27 cellular contexts compared by ENCODE assay signal in genomic region chr6:14294270-14294951, GRCh38.
DNase-seq lines count a peak whose midpoint lies in the region; ATAC-seq and TF ChIP-seq lines count a peak whose summit lies in the region.
"Had no signal": no experiment of that assay in that cellular context is flagged by ENCODE, and none has a peak within 500 bp of the region (broad histone marks: within the 10 kb centered on the region; RNA-seq: fewer than 3 reads in every experiment).

No MANE protein-coding gene starts in this region.

- H4K20me1 ChIP-seq in SK-N-SH (ENCODE audit: insufficient read depth), result no peaks in the 10 kb centered on the region

- WGBS in iPS DF 6.9 (ENCODE audit: insufficient coverage, insufficient read length), result no CpG with 5 or more reads among the region's 4 CpGs
- 59% methylated on average over 4 of the region's 4 CpGs for WGBS in SK-N-SH (ENCODE audit: low lambda C conversion rate)

- peak overlapping the region; percentile 63 for H3K27ac ChIP-seq in iPS DF 6.9 (ENCODE audit: low read length)
- H3K27ac ChIP-seq in SK-N-SH (ENCODE audit: low read depth in 2 of 2, low read length in 1 of 2), result no peak overlapping the region
- H3K27ac ChIP-seq: coronary artery, epithelial cell of prostate, hepatocyte, right atrium auricular region, suprapubic skin had no signal

- DNase-seq in NCI-H748 (lab: John Stamatoyannopoulos, UW; ENCODE audit: unreplicated experiment) (peak; percentile 23), NCI-H748 treated with DMSO at 0.1 percent for 48 hours (lab: John Stamatoyannopoulos, UW) (no peak), NCI-H2196 (lab: John Stamatoyannopoulos, UW; ENCODE audit: unreplicated experiment) (peak; percentile 40), iPS DF 6.9 (ENCODE audit: low read depth, low spot score) (no peak), SK-N-SH (no peak), left cardiac atrium (no peak)
- DNase-seq in activated CD4-positive, CD25-positive, alpha-beta regulatory T cell treated with anti-CD3 and anti-CD28 coated beads, Interleukin-2, amount 50 U/mL, for 72 hours, result no peak
- DNase-seq: activated CD4-positive, alpha-beta memory T cell treated with anti-CD3 and anti-CD28 coated beads, Interleukin-2, amount 10 ng/mL, durations not matched to agents 7 days and 5 days; activated CD8-positive, alpha-beta memory T cell treated with anti-CD3 and anti-CD28 coated beads, Interleukin-2, amount 50 U/mL, for 4 hours; activated naive CD4-positive, alpha-beta T cell treated with Interleukin-2 at 50 U/mL for 16 hours; caudate nucleus; effector CD8-positive, alpha-beta T cell; EL; KG1; left colon; mesenchymal stem cell; NCI-H1436; NCI-H446 treated with DMSO at 0.1 percent for 48 hours; Right ventricle myocardium superior; small intestine; stimulated activated naive CD4-positive, alpha-beta T cell treated with Interleukin-2 at 50 U/mL for 16 hours had no signal

- intact Hi-C loops in left cardiac atrium (cut with DNase I), result no loop called here

- H3K9me3 ChIP-seq in iPS DF 6.9 (ENCODE audit: control insufficient read depth, insufficient read depth, low read length) (no peaks in the 10 kb centered on the region), SK-N-SH (no peaks in the 10 kb centered on the region)
- H3K9me3 ChIP-seq: right atrium auricular region, suprapubic skin had no signal

- no peak overlapping the region for H3K4me3 ChIP-seq in iPS DF 6.9 (ENCODE audit: low read length)
- no peak overlapping the region for H3K4me3 ChIP-seq in SK-N-SH (ENCODE audit: low read depth in 2 of 2, low read length in 1 of 2)
- H3K4me3 ChIP-seq: coronary artery, hepatocyte, right atrium auricular region, suprapubic skin had no signal

- H3K4me1 ChIP-seq in iPS DF 6.9 (ENCODE audit: control insufficient read depth, insufficient read depth, low read length) (no peaks in the 10 kb centered on the region), SK-N-SH (ENCODE audit: control insufficient read depth in 1 of 2, insufficient read depth in 2 of 2, low read depth in 1 of 2, low read length in 1 of 2) (no peaks in the 10 kb centered on the region)
- H3K4me1 ChIP-seq: right atrium auricular region, suprapubic skin had no signal

- no peak for ATAC-seq in GM18873 (IDR thresholded peaks at IDR 0.05; ENCODE audit: low FRiP score, unreplicated experiment)
- no peak for ATAC-seq in left cardiac atrium
- ATAC-seq: left colon had no signal

- H3K36me3 ChIP-seq in iPS DF 6.9 (ENCODE audit: control insufficient read depth, insufficient read depth, low read length), result no peaks in the 10 kb centered on the region
- no peaks in the 10 kb centered on the region for H3K36me3 ChIP-seq in SK-N-SH (replicated peaks in 1 of 2; ENCODE audit: control insufficient read depth in 1 of 2, insufficient read depth in 2 of 2, low read length in 1 of 2)
- H3K36me3 ChIP-seq: right atrium auricular region, suprapubic skin had no signal

- no peaks in the 10 kb centered on the region for H3K9me2 ChIP-seq in SK-N-SH

- no peak for TF ChIP-seq CTCF in SK-N-SH (IDR thresholded peaks at IDR 0.05)

- no peak for TF ChIP-seq RAD21 in SK-N-SH (IDR thresholded peaks at IDR 0.05; ENCODE audit: low read length)

- no peak overlapping the region for H3K9ac ChIP-seq in SK-N-SH

- H3F3A ChIP-seq in SK-N-SH (replicated peaks; ENCODE audit: insufficient read depth), result no peaks in the 10 kb centered on the region

- no peak overlapping the region for H2AFZ ChIP-seq in SK-N-SH (ENCODE audit: low read depth)
- H2AFZ ChIP-seq: hepatocyte had no signal

- CTCF ChIA-PET in SK-N-SH (lab: Yijun Ruan, JAX), result no interaction called here

- no peak for TF ChIP-seq EP300 in SK-N-SH (IDR thresholded peaks at IDR 0.05; ENCODE audit: borderline replicate concordance in 1 of 2, low read depth in 1 of 2, low read length in 1 of 2)

- no peaks in the 10 kb centered on the region for H3K27me3 ChIP-seq in iPS DF 6.9 (ENCODE audit: control insufficient read depth, insufficient read depth, low read length)
- no peaks in the 10 kb centered on the region for H3K27me3 ChIP-seq in SK-N-SH (ENCODE audit: insufficient read depth)
- H3K27me3 ChIP-seq: hepatocyte, right atrium auricular region, suprapubic skin had no signal

- H3K79me2 ChIP-seq in SK-N-SH (ENCODE audit: insufficient read depth), result no peaks in the 10 kb centered on the region
- H3K79me2 ChIP-seq: hepatocyte had no signal

- POLR2A ChIA-PET in SK-N-SH (lab: Yijun Ruan, JAX), result no interaction called here

- no peak overlapping the region for H3K4me2 ChIP-seq in SK-N-SH
- H3K4me2 ChIP-seq: hepatocyte had no signal

TF ChIP-seq in SK-N-SH, 30 proteins besides CTCF, POLR2A, EP300 and RAD21:
- TF ChIP-seq SIN3A (IDR thresholded peaks at IDR 0.05; ENCODE audit: borderline replicate concordance, low read depth, low read length), result no peak
- TF ChIP-seq TCF12 (IDR thresholded peaks at IDR 0.05), result no peak
- no peak for TF ChIP-seq CHD2 (IDR thresholded peaks at IDR 0.05; ENCODE audit: low read length, partially characterized antibody)
- no peak for TF ChIP-seq FOSL2 (IDR thresholded peaks at IDR 0.05; ENCODE audit: borderline replicate concordance, low read depth)
- no peak for TF ChIP-seq SMC3 (IDR thresholded peaks at IDR 0.05; ENCODE audit: low read depth, low read length)
- TF ChIP-seq USF2 (IDR thresholded peaks at IDR 0.05; ENCODE audit: borderline replicate concordance, low read depth, low read length), result no peak
- no peak for TF ChIP-seq MAX (IDR thresholded peaks at IDR 0.05; ENCODE audit: low read depth)
- TF ChIP-seq NFIC (IDR thresholded peaks at IDR 0.05; ENCODE audit: borderline replicate concordance), result no peak
- TF ChIP-seq FOXJ3 (CRISPR knock-in tag; IDR thresholded peaks at IDR 0.05), result no peak
- no peak for TF ChIP-seq ELF1 (IDR thresholded peaks at IDR 0.05)
- TF ChIP-seq POLR2AphosphoS5 (IDR thresholded peaks at IDR 0.05; ENCODE audit: low read depth, low read length), result no peak
- no peak for TF ChIP-seq EZH2phosphoT487 (IDR thresholded peaks at IDR 0.05; ENCODE audit: borderline replicate concordance, low read depth)
- no peak for TF ChIP-seq RFX5 (IDR thresholded peaks at IDR 0.05; ENCODE audit: low read length)
- no peak for TF ChIP-seq RXRA (IDR thresholded peaks at IDR 0.05; ENCODE audit: borderline replicate concordance, low read depth)
- TF ChIP-seq IRF3 (IDR thresholded peaks at IDR 0.05; ENCODE audit: low read depth, low read length), result no peak
- TF ChIP-seq PBX3 (IDR thresholded peaks at IDR 0.05), result no peak
- TF ChIP-seq ZBTB33 (IDR thresholded peaks at IDR 0.05; ENCODE audit: borderline replicate concordance, low read depth), result no peak
- TF ChIP-seq MXI1 (IDR thresholded peaks at IDR 0.05; ENCODE audit: low read depth, low read length), result no peak

Comparison
In these comparisons a context has a peak if more than half of its experiments do, and no peak if none do; other contexts are left out.
1. DNase-seq: peak in NCI-H748 (single experiment) and NCI-H2196 (single experiment); none in NCI-H748 treated with DMSO at 0.1 percent for 48 hours (single experiment), iPS DF 6.9 (single experiment), SK-N-SH (single experiment), activated CD4-positive, CD25-positive, alpha-beta regulatory T cell treated with anti-CD3 and anti-CD28 coated beads, Interleukin-2, amount 50 U/mL, for 72 hours (single experiment) and left cardiac atrium (single experiment).